In the genomic region with DNA sequence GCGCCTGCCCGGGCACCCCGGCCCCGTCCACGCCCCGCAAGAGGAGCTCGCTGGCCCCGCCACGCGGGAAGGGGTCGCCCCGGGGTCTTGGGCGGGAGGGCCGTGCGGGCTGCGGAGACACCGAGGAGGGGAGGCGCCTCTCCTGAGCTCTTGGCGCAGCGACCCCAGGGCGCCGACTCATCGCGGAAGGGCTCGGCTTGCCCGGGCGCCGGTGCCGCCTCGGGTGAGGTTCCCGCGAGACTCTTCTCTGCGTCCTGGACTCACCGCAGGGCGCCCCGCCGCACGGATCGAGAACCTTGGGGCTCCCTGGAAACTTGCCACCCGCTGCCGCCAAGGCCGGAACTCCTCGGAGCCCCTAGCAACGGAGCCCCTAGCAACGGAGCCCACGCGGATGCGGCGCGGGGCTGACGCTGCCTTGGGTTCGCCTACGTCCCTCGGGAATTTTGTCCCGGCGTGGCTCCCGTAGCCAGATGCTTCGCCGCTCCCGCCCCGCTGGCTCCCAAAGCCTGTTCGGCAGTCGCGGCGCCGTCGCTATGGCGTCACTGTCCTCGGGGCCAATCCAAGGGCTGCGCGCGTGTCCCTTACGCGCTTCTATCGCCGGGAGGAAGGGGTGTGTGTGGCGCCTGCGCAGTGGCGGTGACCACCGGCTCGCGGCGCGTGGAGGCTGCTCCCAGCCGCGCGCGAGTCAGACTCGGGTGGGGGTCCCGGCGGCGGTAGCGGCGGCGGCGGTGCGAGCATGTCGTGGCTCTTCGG, we compare ENCODE assay signal across 8 cellular contexts. TPM values are rescaled to one million over a fixed set of nuclear protein-coding genes. Genes with fewer than 3 reads are reported as not detected.
DNase-seq lines count a peak whose midpoint lies in the region; ATAC-seq and TF ChIP-seq lines count a peak whose summit lies in the region.

A gene (plus strand): TSS at position 630 of the 753 bp plus-strand sequence. CDS start 107 bp downstream, at position 737.

- TF ChIP-seq EP300 in tibial nerve (IDR thresholded peaks at IDR 0.05) = peak; percentile 97

- no CpG with 5 or more reads among the region's 99 CpGs for WGBS in trophoblast cell (ENCODE audit: extremely low coverage, insufficient coverage, insufficient read length)
- 0 to 1% methylated on average over 7 to 48 of the region's 99 CpGs for WGBS in tibial nerve, 2 donors

- in situ Hi-C loops in GM13977 (cut with MboI; ENCODE audit: low pct_unique_long_range_greater_than_20kb, low sequenced_read_pairs, unreplicated experiment) = no loop called here

- peak within 1 kb of the TSS; percentile 91 for H4K12ac ChIP-seq in trophoblast cell (ENCODE audit: low read depth, low read length)

- TF ChIP-seq POLR2A in tibial nerve (IDR thresholded peaks at IDR 0.05) = peak in 1 of 2 donors; percentile 59

- H3K27ac Mint-ChIP-seq in T-cell = peak within 1 kb of the TSS; percentile 87 to 91

- TF ChIP-seq CTCF in GM13977 (IDR thresholded peaks at IDR 0.05; ENCODE audit: extremely low read depth, insufficient read depth, missing control alignments) (no peak), cardiac muscle cell (IDR thresholded peaks at IDR 0.05; ENCODE audit: low read depth, low read length) (no peak), tibial nerve (IDR thresholded peaks at IDR 0.05) (peak in 2 of 5 experiments; percentile 20 to 65)

- no peaks in the 10 kb centered on the region for H3K9me3 Mint-ChIP-seq in T-cell

- H2BK120ac ChIP-seq in trophoblast cell (ENCODE audit: insufficient read depth, low read length, poor library complexity) = peak within 1 kb of the TSS; percentile 34

- peak within 1 kb of the TSS; percentile 90 for H4K91ac ChIP-seq in trophoblast cell (ENCODE audit: low read depth, low read length)

- ATAC-seq in HG02870 (IDR thresholded peaks at IDR 0.05; ENCODE audit: unreplicated experiment) = peak; percentile 89
- peak; percentile 94 to 96 (median 94) for ATAC-seq in T-cell (replicated peaks in 1 of 4)

- peak within 1 kb of the TSS; percentile 82 for H3K18ac ChIP-seq in trophoblast cell (ENCODE audit: low read length)

- H3K27ac ChIP-seq in cardiac muscle cell (peak within 1 kb of the TSS; percentile 84), trophoblast cell (ENCODE audit: low read depth, low read length) (peak within 1 kb of the TSS; percentile 90), tibial nerve (peak within 1 kb of the TSS; percentile 92 to 97 (median 94))

- POLR2A ChIA-PET in T-cell (lab: Charles Lee) = no interaction called here

- H3K14ac ChIP-seq in trophoblast cell (ENCODE audit: low read length) = peak within 1 kb of the TSS; percentile 96

- no peaks in the 10 kb centered on the region for H3K27me3 ChIP-seq in adipocyte (replicated peaks; ENCODE audit: control insufficient read depth, insufficient read depth, low read length)
- no peaks in the 10 kb centered on the region for H3K27me3 ChIP-seq in cardiac muscle cell
- no peaks in the 10 kb centered on the region for H3K27me3 ChIP-seq in trophoblast cell (ENCODE audit: insufficient read depth, low read length)
- no peaks in the 10 kb centered on the region for H3K27me3 ChIP-seq in tibial nerve

- peak within 1 kb of the TSS; percentile 97 for H3K9ac ChIP-seq in adipocyte (ENCODE audit: low read length)
- H3K9ac ChIP-seq in trophoblast cell (ENCODE audit: low read length) = peak within 1 kb of the TSS; percentile 97

- no peaks in the 10 kb centered on the region for H3K27me3 Mint-ChIP-seq in T-cell

- H3K36me3 Mint-ChIP-seq in T-cell = no peaks in the 10 kb centered on the region

- peak within 1 kb of the TSS; percentile 96 for H3K4me3 ChIP-seq in adipocyte (ENCODE audit: low read length)
- H3K4me3 ChIP-seq in cardiac muscle cell = peak within 1 kb of the TSS; percentile 55
- H3K4me3 ChIP-seq in trophoblast cell (ENCODE audit: low read depth, low read length) = peak within 1 kb of the TSS; percentile 98
- H3K4me3 ChIP-seq in tibial nerve = peak within 1 kb of the TSS; percentile 68 to 98 (median 90)

- H2AK5ac ChIP-seq in trophoblast cell (ENCODE audit: low read length) = peak within 1 kb of the TSS; percentile 76

- peak within 1 kb of the TSS; percentile 48 for H2BK12ac ChIP-seq in trophoblast cell (ENCODE audit: low read length)

- peak within 1 kb of the TSS; percentile 73 for H2BK5ac ChIP-seq in trophoblast cell (ENCODE audit: low read depth, low read length, poor library complexity)

- peak within 1 kb of the TSS; percentile 86 for H3K4me2 ChIP-seq in trophoblast cell (ENCODE audit: low read length)

- H3K9me3 ChIP-seq in adipocyte (ENCODE audit: control insufficient read depth, low read length) (no peaks in the 10 kb centered on the region), cardiac muscle cell (ENCODE audit: low read depth) (no peaks in the 10 kb centered on the region), trophoblast cell (ENCODE audit: insufficient read depth, low read depth, low read length) (no peaks in the 10 kb centered on the region), tibial nerve (no peaks in the 10 kb centered on the region)

- peak within 1 kb of the TSS; percentile 97 for H4K8ac ChIP-seq in trophoblast cell (ENCODE audit: low read depth, low read length)

- H3K4me1 Mint-ChIP-seq in T-cell = peaks cover 7 to 18% (median 13%) of the 10 kb centered on the region in 3 donors

- CTCF ChIA-PET in T-cell (lab: Charles Lee) = interaction anchor here in 1 of 2 donors (0.6 kb wide), 1 partner anchor 62 kb away, joined by 3 read pairs; no protein-coding TSS in a partner anchor

- peak within 1 kb of the TSS; percentile 78 for H3K4ac ChIP-seq in trophoblast cell (ENCODE audit: low read depth, low read length)

- DNase-seq in GM13977 (ENCODE audit: low spot score) (peak; percentile 99), NCI-H146 (lab: John Stamatoyannopoulos, UW) (peak; percentile 93), T-cell (peak; percentile 81 to 96 (median 92)), adipocyte (ENCODE audit: low read depth) (peak; percentile 99), cardiac muscle cell (ENCODE audit: low read depth in 1 of 2, low spot score in 1 of 2) (peak; percentile 98 to 99), trophoblast cell (peak; percentile 98 to 99), tibial nerve (ENCODE audit: low spot score in 2 of 2) (peak; percentile 95 to 96)

- peak within 1 kb of the TSS; percentile 77 for H2AFZ ChIP-seq in trophoblast cell (ENCODE audit: insufficient read depth, low read length, poor library complexity)

- H3K79me2 ChIP-seq in trophoblast cell (ENCODE audit: control insufficient read depth, insufficient read depth, low read length, poor library complexity) = peaks cover 5% of the 10 kb centered on the region

- H3K36me3 ChIP-seq in adipocyte (ENCODE audit: control insufficient read depth, insufficient read depth, low read length, severe bottlenecking) = peaks cover 4% of the 10 kb centered on the region
- H3K36me3 ChIP-seq in cardiac muscle cell = peaks cover 2% of the 10 kb centered on the region
- peaks cover 8 to 14% of the 10 kb centered on the region in 2 experiments for H3K36me3 ChIP-seq in trophoblast cell (ENCODE audit: control insufficient read depth in 1 of 2, insufficient read depth in 2 of 2, low read length in 2 of 2)
- peaks cover 0 to 7% (median 0%) of the 10 kb centered on the region in 3 donors for H3K36me3 ChIP-seq in tibial nerve

- peak within 1 kb of the TSS; percentile 83 to 92 (median 90) for H3K4me3 Mint-ChIP-seq in T-cell

- no peak within 1 kb of the TSS for H3K23ac ChIP-seq in trophoblast cell (ENCODE audit: low read length)

- H3K4me1 ChIP-seq in adipocyte (ENCODE audit: control insufficient read depth, insufficient read depth, low read length) (peaks cover 5% of the 10 kb centered on the region), cardiac muscle cell (ENCODE audit: low read depth) (peaks cover 3% of the 10 kb centered on the region), trophoblast cell (ENCODE audit: control insufficient read depth in 1 of 2, insufficient read depth in 2 of 2, low read length in 2 of 2) (peaks cover 0 to 3% of the 10 kb centered on the region in 2 experiments), tibial nerve (peaks cover 0 to 24% (median 3%) of the 10 kb centered on the region in 4 donors)

- peaks cover 5% of the 10 kb centered on the region for H3K79me1 ChIP-seq in trophoblast cell (ENCODE audit: low read length)

RNA-seq across cellular contexts. Expression of the gene that starts here (rescaled TPM):
- total RNA-seq in T-cell (10 to 100 TPM; 24.6 to 42.5 (median 31.1) TPM), cardiac muscle cell (61.7 and 79.7 TPM in 2 replicates), tibial nerve (10 to 100 TPM; 19.6 to 47.4 (median 27.0) TPM)
- 74.8 and 77.9 TPM in 2 replicates for polyA plus RNA-seq in cardiac muscle cell
- 23.7 and 23.9 TPM in 2 replicates for polyA plus RNA-seq in trophoblast cell (2013)

Comparison
In these comparisons a context has a peak if more than half of its experiments do, and no peak if none do; other contexts are left out.
1. Peak in every context shown above with its lines: DNase-seq, ATAC-seq, H3K4me3 ChIP-seq and H3K27ac ChIP-seq.